8 cellular contexts compared by ENCODE assay signal in the genomic region with DNA sequence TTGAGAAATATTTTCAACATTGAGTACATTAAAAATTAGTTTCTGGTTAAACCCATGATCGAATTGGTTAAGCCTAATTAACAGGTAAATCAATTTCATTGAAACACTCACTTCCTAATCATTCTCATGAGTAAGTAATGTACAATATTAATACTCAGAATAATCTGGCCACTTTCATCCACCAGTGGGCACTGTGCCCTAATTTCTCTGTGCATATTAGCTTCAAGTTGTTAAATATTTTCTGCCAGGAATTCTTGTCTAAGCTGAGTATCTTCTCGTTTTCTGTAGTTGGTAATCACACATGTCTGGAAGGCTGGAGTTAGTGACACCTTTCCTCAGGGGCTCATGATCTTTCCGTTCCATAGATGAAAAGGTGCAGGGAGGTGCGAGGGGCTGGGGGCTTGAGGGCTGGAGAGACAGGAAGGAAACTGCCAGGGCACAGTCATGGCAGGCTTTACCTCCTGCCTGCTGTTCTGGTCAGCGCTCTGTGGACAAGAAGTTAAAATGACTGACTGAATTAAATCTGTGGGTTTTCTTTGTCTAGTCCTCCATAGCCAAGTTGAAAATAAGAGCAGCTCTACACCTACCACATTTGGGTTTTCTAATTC.
DNase-seq lines count a peak whose midpoint lies in the region; ATAC-seq, FAIRE-seq and TF ChIP-seq lines count a peak whose summit lies in the region.

No MANE protein-coding gene starts in this region.

- H3K4me3 ChIP-seq in HL-60 (replicated peaks; ENCODE audit: insufficient read depth, low read length) (no peak overlapping the region), esophagus squamous epithelium (no peak overlapping the region), small intestine (ENCODE audit: low read depth in 1 of 2, low read length in 2 of 2) (no peak overlapping the region)

- no peak overlapping the region for H3K27ac ChIP-seq in HL-60 (replicated peaks)
- no peak overlapping the region for H3K27ac ChIP-seq in esophagus squamous epithelium
- H3K27ac ChIP-seq in small intestine (ENCODE audit: low read depth in 1 of 2, low read length in 1 of 2) = no peak overlapping the region

- DNase-seq in NOMO-1 treated with DMSO at 0.1 percent for 48 hours (lab: John Stamatoyannopoulos, UW; ENCODE audit: unreplicated experiment) = peak; percentile 4
- no peak for DNase-seq in NOMO-1 treated with dmso at 0.1 percent for 144 hours (lab: John Stamatoyannopoulos, UW; ENCODE audit: unreplicated experiment)
- peak in 1 of 2 experiments; percentile 30 for DNase-seq in HL-60 (ENCODE audit: low read depth in 1 of 2, low spot score in 1 of 2)
- peak; percentile 6 to 41 for DNase-seq in SW 1271 (lab: John Stamatoyannopoulos, UW)
- DNase-seq in esophagus squamous epithelium (lab: John Stamatoyannopoulos, UW) = no peak
- DNase-seq in small intestine = peak; percentile 24
- no peak for DNase-seq in globus pallidus (ENCODE audit: low spot score)

- intact Hi-C loops in esophagus squamous epithelium (cut with DNase I) = no loop called here

- no peak for TF ChIP-seq POLR2A in esophagus squamous epithelium (IDR thresholded peaks at IDR 0.05)

- FAIRE-seq in small intestine (lab: Jason Lieb, UNC) = peak; percentile 59

- TF ChIP-seq CTCF in HL-60 (IDR thresholded peaks at IDR 0.05; ENCODE audit: insufficient read depth, low read length) (peak; percentile 43), esophagus squamous epithelium (IDR thresholded peaks at IDR 0.05) (peak in 5 of 6 experiments; percentile 37 to 67 (median 45))

- no peaks in the 10 kb centered on the region for H3K36me3 ChIP-seq in esophagus squamous epithelium
- peaks cover 0 to 3% of the 10 kb centered on the region in 2 donors for H3K36me3 ChIP-seq in small intestine (ENCODE audit: control insufficient read depth in 2 of 2, insufficient read depth in 2 of 2, low read length in 2 of 2)

- WGBS in esophagus squamous epithelium, 2 donors = 27 to 34% methylated on average over 5 of the region's 5 CpGs
- 52 to 88% (median 72%) methylated on average over 5 of the region's 5 CpGs for WGBS in small intestine, 3 donors

- H3K9me3 ChIP-seq in esophagus squamous epithelium (no peaks in the 10 kb centered on the region), small intestine (ENCODE audit: control insufficient read depth, low read depth) (no peaks in the 10 kb centered on the region)

- peaks cover 0 to 1% (median 0%) of the 10 kb centered on the region in 3 donors for H3K4me1 ChIP-seq in esophagus squamous epithelium
- no peaks in the 10 kb centered on the region for H3K4me1 ChIP-seq in small intestine (ENCODE audit: control insufficient read depth in 2 of 2, insufficient read depth in 1 of 2, low read depth in 1 of 2, low read length in 1 of 2)

- H3K27me3 ChIP-seq in HL-60 (ENCODE audit: insufficient read depth, poor library complexity, severe bottlenecking) (peaks cover 4% of the 10 kb centered on the region), esophagus squamous epithelium (peaks cover 0 to under 1% (median 0%) of the 10 kb centered on the region in 4 donors), small intestine (ENCODE audit: control insufficient read depth in 2 of 2, insufficient read depth in 2 of 2, low read length in 2 of 2) (peaks cover 0 to 2% of the 10 kb centered on the region in 2 donors)

- no peak for ATAC-seq in GM21576 (IDR thresholded peaks at IDR 0.05; ENCODE audit: unreplicated experiment)

Comparison
In these comparisons a context has a peak if more than half of its experiments do, and no peak if none do; other contexts are left out.
1. DNase-seq: peak in NOMO-1 treated with DMSO at 0.1 percent for 48 hours (single experiment), SW 1271 (2 of 2) and small intestine (single experiment); none in NOMO-1 treated with dmso at 0.1 percent for 144 hours (single experiment), esophagus squamous epithelium (single experiment) and globus pallidus (single experiment).